In the genomic region with DNA sequence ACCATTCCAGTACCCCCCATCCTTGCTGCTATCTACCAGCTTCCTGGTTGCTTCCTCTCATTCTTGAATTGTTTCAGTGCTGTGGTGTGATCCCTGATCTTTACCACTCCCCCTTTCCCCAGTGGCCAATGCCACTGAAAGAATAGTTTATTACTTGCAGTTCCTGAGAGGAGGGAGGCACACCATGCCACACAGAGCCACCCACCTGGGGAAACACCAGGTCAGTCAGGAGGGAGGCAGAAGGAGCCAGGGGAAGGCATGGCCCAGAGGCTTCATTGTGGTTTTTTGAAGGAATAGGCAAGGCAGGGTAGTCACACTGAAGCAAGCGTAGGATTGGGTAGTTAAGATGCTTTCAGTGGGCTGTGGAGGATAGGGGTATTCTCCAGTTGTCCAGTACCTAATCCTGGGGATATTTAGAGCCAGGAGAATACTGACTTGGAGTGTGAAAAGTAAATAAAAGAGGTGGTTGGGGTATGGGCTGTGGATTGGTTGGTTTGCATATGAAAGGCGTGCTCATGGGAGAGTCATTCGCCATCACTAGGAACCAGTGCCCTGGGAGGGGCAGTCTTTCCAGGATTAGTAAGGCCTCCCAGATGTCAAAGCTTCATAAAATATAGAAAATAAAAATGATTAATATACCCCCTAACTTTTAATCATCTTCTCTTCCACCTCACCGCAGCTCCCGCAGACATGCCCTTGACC, we compare ENCODE assay signal across 1 cellular context.
TF ChIP-seq lines count a peak whose summit lies in the region.

No MANE protein-coding gene starts in this region.

TF ChIP-seq in H1, 55 proteins besides CTCF, POLR2A, EP300 and RAD21:
- TF ChIP-seq TAF7 (optimal IDR thresholded peaks at IDR 0.05; ENCODE audit: borderline replicate concordance, low read depth, low read length) (no peak), SAP30 (IDR thresholded peaks at IDR 0.05; ENCODE audit: insufficient read depth, insufficient replicate concordance, low read length) (no peak), TEAD4 (IDR thresholded peaks at IDR 0.05; ENCODE audit: low read depth, low read length) (no peak), SP4 (IDR thresholded peaks at IDR 0.05; ENCODE audit: low read length) (no peak), SP1 (IDR thresholded peaks at IDR 0.05; ENCODE audit: low read depth, low read length) (no peak), CHD1 (IDR thresholded peaks at IDR 0.05; ENCODE audit: low read depth, low read length) (no peak), CREB1 (IDR thresholded peaks at IDR 0.05) (no peak), CEBPB (IDR thresholded peaks at IDR 0.05; ENCODE audit: low read depth, low read length) (no peak), SUZ12 (IDR thresholded peaks at IDR 0.05; ENCODE audit: low read length) (no peak), CTBP2 (IDR thresholded peaks at IDR 0.05; ENCODE audit: borderline replicate concordance, insufficient read depth, insufficient read length, low read length) (no peak), PHF8 (conservative IDR thresholded peaks at IDR 0.05; ENCODE audit: low read depth, low read length) (no peak), MAFK (IDR thresholded peaks at IDR 0.05; ENCODE audit: low read depth, low read length) (no peak), CHD2 (IDR thresholded peaks at IDR 0.05; ENCODE audit: low read length) (no peak), BACH1 (IDR thresholded peaks at IDR 0.05; ENCODE audit: low read length) (no peak), YY1 (IDR thresholded peaks at IDR 0.05; ENCODE audit: low read depth, low read length) (no peak)
- TF ChIP-seq, protein P1, sequence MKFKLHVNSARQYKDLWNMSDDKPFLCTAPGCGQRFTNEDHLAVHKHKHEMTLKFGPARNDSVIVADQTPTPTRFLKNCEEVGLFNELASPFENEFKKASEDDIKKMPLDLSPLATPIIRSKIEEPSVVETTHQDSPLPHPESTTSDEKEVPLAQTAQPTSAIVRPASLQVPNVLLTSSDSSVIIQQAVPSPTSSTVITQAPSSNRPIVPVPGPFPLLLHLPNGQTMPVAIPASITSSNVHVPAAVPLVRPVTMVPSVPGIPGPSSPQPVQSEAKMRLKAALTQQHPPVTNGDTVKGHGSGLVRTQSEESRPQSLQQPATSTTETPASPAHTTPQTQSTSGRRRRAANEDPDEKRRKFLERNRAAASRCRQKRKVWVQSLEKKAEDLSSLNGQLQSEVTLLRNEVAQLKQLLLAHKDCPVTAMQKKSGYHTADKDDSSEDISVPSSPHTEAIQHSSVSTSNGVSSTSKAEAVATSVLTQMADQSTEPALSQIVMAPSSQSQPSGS (IDR thresholded peaks at IDR 0.05; ENCODE audit: low read length): no peak
- TF ChIP-seq, protein P2, sequence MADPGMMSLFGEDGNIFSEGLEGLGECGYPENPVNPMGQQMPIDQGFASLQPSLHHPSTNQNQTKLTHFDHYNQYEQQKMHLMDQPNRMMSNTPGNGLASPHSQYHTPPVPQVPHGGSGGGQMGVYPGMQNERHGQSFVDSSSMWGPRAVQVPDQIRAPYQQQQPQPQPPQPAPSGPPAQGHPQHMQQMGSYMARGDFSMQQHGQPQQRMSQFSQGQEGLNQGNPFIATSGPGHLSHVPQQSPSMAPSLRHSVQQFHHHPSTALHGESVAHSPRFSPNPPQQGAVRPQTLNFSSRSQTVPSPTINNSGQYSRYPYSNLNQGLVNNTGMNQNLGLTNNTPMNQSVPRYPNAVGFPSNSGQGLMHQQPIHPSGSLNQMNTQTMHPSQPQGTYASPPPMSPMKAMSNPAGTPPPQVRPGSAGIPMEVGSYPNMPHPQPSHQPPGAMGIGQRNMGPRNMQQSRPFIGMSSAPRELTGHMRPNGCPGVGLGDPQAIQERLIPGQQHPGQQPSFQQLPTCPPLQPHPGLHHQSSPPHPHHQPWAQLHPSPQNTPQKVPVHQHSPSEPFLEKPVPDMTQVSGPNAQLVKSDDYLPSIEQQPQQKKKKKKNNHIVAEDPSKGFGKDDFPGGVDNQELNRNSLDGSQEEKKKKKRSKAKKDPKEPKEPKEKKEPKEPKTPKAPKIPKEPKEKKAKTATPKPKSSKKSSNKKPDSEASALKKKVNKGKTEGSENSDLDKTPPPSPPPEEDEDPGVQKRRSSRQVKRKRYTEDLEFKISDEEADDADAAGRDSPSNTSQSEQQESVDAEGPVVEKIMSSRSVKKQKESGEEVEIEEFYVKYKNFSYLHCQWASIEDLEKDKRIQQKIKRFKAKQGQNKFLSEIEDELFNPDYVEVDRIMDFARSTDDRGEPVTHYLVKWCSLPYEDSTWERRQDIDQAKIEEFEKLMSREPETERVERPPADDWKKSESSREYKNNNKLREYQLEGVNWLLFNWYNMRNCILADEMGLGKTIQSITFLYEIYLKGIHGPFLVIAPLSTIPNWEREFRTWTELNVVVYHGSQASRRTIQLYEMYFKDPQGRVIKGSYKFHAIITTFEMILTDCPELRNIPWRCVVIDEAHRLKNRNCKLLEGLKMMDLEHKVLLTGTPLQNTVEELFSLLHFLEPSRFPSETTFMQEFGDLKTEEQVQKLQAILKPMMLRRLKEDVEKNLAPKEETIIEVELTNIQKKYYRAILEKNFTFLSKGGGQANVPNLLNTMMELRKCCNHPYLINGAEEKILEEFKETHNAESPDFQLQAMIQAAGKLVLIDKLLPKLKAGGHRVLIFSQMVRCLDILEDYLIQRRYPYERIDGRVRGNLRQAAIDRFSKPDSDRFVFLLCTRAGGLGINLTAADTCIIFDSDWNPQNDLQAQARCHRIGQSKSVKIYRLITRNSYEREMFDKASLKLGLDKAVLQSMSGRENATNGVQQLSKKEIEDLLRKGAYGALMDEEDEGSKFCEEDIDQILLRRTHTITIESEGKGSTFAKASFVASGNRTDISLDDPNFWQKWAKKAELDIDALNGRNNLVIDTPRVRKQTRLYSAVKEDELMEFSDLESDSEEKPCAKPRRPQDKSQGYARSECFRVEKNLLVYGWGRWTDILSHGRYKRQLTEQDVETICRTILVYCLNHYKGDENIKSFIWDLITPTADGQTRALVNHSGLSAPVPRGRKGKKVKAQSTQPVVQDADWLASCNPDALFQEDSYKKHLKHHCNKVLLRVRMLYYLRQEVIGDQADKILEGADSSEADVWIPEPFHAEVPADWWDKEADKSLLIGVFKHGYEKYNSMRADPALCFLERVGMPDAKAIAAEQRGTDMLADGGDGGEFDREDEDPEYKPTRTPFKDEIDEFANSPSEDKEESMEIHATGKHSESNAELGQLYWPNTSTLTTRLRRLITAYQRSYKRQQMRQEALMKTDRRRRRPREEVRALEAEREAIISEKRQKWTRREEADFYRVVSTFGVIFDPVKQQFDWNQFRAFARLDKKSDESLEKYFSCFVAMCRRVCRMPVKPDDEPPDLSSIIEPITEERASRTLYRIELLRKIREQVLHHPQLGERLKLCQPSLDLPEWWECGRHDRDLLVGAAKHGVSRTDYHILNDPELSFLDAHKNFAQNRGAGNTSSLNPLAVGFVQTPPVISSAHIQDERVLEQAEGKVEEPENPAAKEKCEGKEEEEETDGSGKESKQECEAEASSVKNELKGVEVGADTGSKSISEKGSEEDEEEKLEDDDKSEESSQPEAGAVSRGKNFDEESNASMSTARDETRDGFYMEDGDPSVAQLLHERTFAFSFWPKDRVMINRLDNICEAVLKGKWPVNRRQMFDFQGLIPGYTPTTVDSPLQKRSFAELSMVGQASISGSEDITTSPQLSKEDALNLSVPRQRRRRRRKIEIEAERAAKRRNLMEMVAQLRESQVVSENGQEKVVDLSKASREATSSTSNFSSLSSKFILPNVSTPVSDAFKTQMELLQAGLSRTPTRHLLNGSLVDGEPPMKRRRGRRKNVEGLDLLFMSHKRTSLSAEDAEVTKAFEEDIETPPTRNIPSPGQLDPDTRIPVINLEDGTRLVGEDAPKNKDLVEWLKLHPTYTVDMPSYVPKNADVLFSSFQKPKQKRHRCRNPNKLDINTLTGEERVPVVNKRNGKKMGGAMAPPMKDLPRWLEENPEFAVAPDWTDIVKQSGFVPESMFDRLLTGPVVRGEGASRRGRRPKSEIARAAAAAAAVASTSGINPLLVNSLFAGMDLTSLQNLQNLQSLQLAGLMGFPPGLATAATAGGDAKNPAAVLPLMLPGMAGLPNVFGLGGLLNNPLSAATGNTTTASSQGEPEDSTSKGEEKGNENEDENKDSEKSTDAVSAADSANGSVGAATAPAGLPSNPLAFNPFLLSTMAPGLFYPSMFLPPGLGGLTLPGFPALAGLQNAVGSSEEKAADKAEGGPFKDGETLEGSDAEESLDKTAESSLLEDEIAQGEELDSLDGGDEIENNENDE (IDR thresholded peaks at IDR 0.05; ENCODE audit: insufficient replicate concordance, low read length): no peak
- TF ChIP-seq, protein P3, sequence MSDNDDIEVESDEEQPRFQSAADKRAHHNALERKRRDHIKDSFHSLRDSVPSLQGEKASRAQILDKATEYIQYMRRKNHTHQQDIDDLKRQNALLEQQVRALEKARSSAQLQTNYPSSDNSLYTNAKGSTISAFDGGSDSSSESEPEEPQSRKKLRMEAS (IDR thresholded peaks at IDR 0.05): no peak
- TF ChIP-seq, protein P4, sequence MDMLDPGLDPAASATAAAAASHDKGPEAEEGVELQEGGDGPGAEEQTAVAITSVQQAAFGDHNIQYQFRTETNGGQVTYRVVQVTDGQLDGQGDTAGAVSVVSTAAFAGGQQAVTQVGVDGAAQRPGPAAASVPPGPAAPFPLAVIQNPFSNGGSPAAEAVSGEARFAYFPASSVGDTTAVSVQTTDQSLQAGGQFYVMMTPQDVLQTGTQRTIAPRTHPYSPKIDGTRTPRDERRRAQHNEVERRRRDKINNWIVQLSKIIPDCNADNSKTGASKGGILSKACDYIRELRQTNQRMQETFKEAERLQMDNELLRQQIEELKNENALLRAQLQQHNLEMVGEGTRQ (IDR thresholded peaks at IDR 0.05; ENCODE audit: low read length): no peak
- TF ChIP-seq, protein P5, sequence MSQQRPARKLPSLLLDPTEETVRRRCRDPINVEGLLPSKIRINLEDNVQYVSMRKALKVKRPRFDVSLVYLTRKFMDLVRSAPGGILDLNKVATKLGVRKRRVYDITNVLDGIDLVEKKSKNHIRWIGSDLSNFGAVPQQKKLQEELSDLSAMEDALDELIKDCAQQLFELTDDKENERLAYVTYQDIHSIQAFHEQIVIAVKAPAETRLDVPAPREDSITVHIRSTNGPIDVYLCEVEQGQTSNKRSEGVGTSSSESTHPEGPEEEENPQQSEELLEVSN (IDR thresholded peaks at IDR 0.05): no peak
